9 cellular contexts compared by ENCODE assay signal in genomic region chr7:32957326-32958045, GRCh38. TPM values are rescaled to one million over a fixed set of nuclear protein-coding genes. Genes with fewer than 3 reads are reported as not detected.
A peak's percentile ranks its signal among the peaks of the same experiment; 100 is the strongest.
DNase-seq lines count a peak whose midpoint lies in the region; ATAC-seq, FAIRE-seq and TF ChIP-seq lines count a peak whose summit lies in the region.
"Had no signal": no experiment of that assay in that cellular context is flagged by ENCODE, and none has a peak within 500 bp of the region (broad histone marks: within the 10 kb centered on the region; RNA-seq: fewer than 3 reads in every experiment).

TSS of gene FKBP9 (plus strand) at chr7:32957440. CDS start at chr7:32957574, 134 bp downstream.

- no peak for TF ChIP-seq CTCF in AG09319 (IDR thresholded peaks at IDR 0.05; ENCODE audit: low read depth, low read length)
- TF ChIP-seq CTCF in WERI-Rb-1 (IDR thresholded peaks at IDR 0.05; ENCODE audit: low read depth, low read length) = no peak
- no peak for TF ChIP-seq CTCF in epithelial cell of proximal tubule (conservative IDR thresholded peaks at IDR 0.05; ENCODE audit: low read depth, low read length)
- TF ChIP-seq CTCF in testis (IDR thresholded peaks at IDR 0.05) = no peak

- H3K27ac ChIP-seq in WERI-Rb-1 (peak within 1 kb of the TSS; percentile 73), testis (peak within 1 kb of the TSS; percentile 72 to 77)

- peak; percentile 81 for ATAC-seq in HG02678 (IDR thresholded peaks at IDR 0.05; ENCODE audit: unreplicated experiment)

- H3K27me3 ChIP-seq in WERI-Rb-1 (ENCODE audit: insufficient read depth, low read depth, severe bottlenecking) = no peaks in the 10 kb centered on the region
- H3K27me3 ChIP-seq in testis = no peaks in the 10 kb centered on the region

- WGBS in testis, 2 donors = 0 to 2% methylated on average over 22 to 61 of the region's 91 CpGs

- no peaks in the 10 kb centered on the region for H3K9me3 ChIP-seq in WERI-Rb-1 (ENCODE audit: severe bottlenecking)
- no peaks in the 10 kb centered on the region for H3K9me3 ChIP-seq in testis

- H3K4me3 ChIP-seq in WERI-Rb-1 (ENCODE audit: low read depth, low read length) = peak within 1 kb of the TSS; percentile 70
- peak within 1 kb of the TSS; percentile 97 for H3K4me3 ChIP-seq in epithelial cell of proximal tubule (ENCODE audit: low read depth, low read length)
- H3K4me3 ChIP-seq in testis = peak within 1 kb of the TSS; percentile 79 to 88

- intact Hi-C loops in testis (cut with DNase I; ENCODE audit: low total_unique reads) = loop anchor here (10.0 kb wide), 1 partner anchor 97 kb away; no protein-coding TSS in a partner anchor

- H3K36me3 ChIP-seq in WERI-Rb-1 (no peaks in the 10 kb centered on the region), testis (ENCODE audit: low read depth, missing control alignments) (no peaks in the 10 kb centered on the region)

- TF ChIP-seq POLR2A in GM12891 (IDR thresholded peaks at IDR 0.05; ENCODE audit: low read depth, low read length) = no peak
- no peak for TF ChIP-seq POLR2A in testis (IDR thresholded peaks at IDR 0.05)

- peaks cover 6% of the 10 kb centered on the region for H3K4me1 ChIP-seq in testis

- DNase-seq in AG09319 (ENCODE audit: extremely low read depth, low read depth) (peak; percentile 79), GM12891 (ENCODE audit: insufficient read length, low spot score) (peak; percentile 78), NCI-H146 (lab: John Stamatoyannopoulos, UW) (peak; percentile 90), WERI-Rb-1 (peak; percentile 87), epithelial cell of proximal tubule (ENCODE audit: low read depth) (no peak), mesenteric fat pad (ENCODE audit: low spot score) (peak; percentile 96), testis (peak; percentile 86)

- peak; percentile 41 for FAIRE-seq in GM12891 (lab: Jason Lieb, UNC)
- FAIRE-seq: TTC549 had no signal

TF ChIP-seq in GM12891, 5 proteins besides CTCF, POLR2A, EP300 and RAD21:
- TF ChIP-seq TAF1 (IDR thresholded peaks at IDR 0.05; ENCODE audit: low read depth, low read length) = no peak
- 0 out of 2 replicates have a peak, but pooled peaks have one; percentile 8 for TF ChIP-seq POU2F2 (IDR thresholded peaks at IDR 0.05; ENCODE audit: low read depth, low read length)
- no peak for TF ChIP-seq SPI1 (IDR thresholded peaks at IDR 0.05; ENCODE audit: low read depth, low read length)

RNA-seq across cellular contexts. Expression of gene FKBP9, which starts in this region (rescaled TPM):
- polyA plus RNA-seq in GM12891 (2012; ENCODE audit: low read depth, missing spikeins) = 5.5 TPM
- 72.0 and 137 TPM in 2 replicates for total RNA-seq in epithelial cell of proximal tubule
- total RNA-seq in mesenteric fat pad = 113 TPM
- 10 to 100 TPM; 66.5 to 95.1 TPM for total RNA-seq in testis
- 43.5 TPM for polyA plus RNA-seq in testis (ENCODE audit: insufficient read depth, low read depth, low replicate concordance)
